ENCODE assay signal across 15 cellular contexts in the genomic region with DNA sequence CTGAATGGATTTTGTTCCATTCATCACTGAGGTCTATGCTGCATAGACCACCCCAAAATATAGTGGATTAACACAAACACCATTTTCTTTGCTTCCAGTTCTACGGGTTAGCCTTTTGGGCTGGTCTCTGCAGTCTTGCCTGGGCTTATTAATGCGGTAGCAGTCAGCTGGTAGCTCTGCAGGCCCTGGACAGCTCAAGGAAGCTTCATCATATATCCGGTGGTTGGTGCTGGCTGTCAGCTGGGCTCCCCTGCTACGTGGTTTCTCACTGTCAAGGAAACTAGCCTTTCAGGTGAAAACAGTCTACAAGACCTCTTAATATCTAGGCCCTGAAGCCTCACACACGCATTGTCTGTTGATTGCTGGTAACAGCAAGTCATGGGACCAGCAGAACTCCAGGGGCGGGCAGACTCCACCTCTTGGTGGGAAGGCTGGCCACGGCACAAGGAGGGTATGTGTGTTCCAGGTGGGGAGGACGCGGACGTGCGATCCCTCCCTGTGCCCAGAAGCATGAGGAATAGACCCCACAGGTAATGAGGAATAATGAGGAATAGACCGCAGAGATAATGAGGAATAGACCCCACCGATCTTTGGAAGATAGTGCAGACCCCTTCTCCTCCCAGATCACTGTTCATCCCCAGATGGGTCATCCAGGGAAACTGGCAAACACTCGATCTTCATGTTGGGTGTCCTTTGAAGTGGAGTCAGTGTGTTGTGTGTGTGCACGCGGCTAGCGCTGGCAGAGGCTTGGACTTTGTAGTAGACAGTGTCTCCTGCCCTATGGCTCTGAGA.
"Had no signal": no experiment of that assay in that cellular context is flagged by ENCODE, and none has a peak within 500 bp of the region (broad histone marks: within the 10 kb centered on the region; RNA-seq: fewer than 3 reads in every experiment).

No MANE protein-coding gene starts in this region.

- H3K27me3 Mint-ChIP-seq: activated naive CD8-positive, alpha-beta T cell treated with anti-CD3 and anti-CD28 coated beads for 36 hours had no signal

- H3K36me3 Mint-ChIP-seq: activated naive CD8-positive, alpha-beta T cell treated with anti-CD3 and anti-CD28 coated beads for 36 hours; natural killer cell; T-cell had no signal

- H3K4me3 ChIP-seq: gastrocnemius medialis, hepatocyte, prostate gland, stomach, testis had no signal

- H3K36me3 ChIP-seq: gastrocnemius medialis, prostate gland had no signal

- H3K9me3 ChIP-seq: gastrocnemius medialis, prostate gland, stomach, testis had no signal

- H3K4me1 ChIP-seq: prostate gland had no signal

- H3K4me1 Mint-ChIP-seq: activated naive CD8-positive, alpha-beta T cell treated with anti-CD3 and anti-CD28 coated beads for 36 hours; natural killer cell; T-cell had no signal

- H3K9me3 Mint-ChIP-seq: activated naive CD8-positive, alpha-beta T cell treated with anti-CD3 and anti-CD28 coated beads for 36 hours; activated T-helper 1 cell treated with anti-CD3 and anti-CD28 coated beads, Interleukin-12 subunit alpha, Interleukin-12 subunit beta, Interleukin-2, Interleukin-4 antibody, amounts not matched to agents 30 ng/mL and 10 ng/mL and 1 ng/mL, durations not matched to agents 14 hours and 24 hours and 36 hours; natural killer cell; T-cell had no signal

- H3K27ac ChIP-seq: hepatocyte, prostate gland, stomach, testis had no signal

- H3K27ac Mint-ChIP-seq: activated naive CD8-positive, alpha-beta T cell treated with anti-CD3 and anti-CD28 coated beads for 36 hours; activated T-helper 1 cell treated with anti-CD3 and anti-CD28 coated beads, Interleukin-12 subunit alpha, Interleukin-12 subunit beta, Interleukin-2, Interleukin-4 antibody, amounts not matched to agents 30 ng/mL and 10 ng/mL and 1 ng/mL, durations not matched to agents 14 hours and 24 hours and 36 hours; natural killer cell; T-cell had no signal

- ATAC-seq: gastrocnemius medialis, natural killer cell, T-cell had no signal

- H3K27me3 ChIP-seq: gastrocnemius medialis, hepatocyte, stomach, testis had no signal

- H3K4me3 Mint-ChIP-seq: activated naive CD8-positive, alpha-beta T cell treated with anti-CD3 and anti-CD28 coated beads for 36 hours; activated T-helper 1 cell treated with anti-CD3 and anti-CD28 coated beads, Interleukin-12 subunit alpha, Interleukin-12 subunit beta, Interleukin-2, Interleukin-4 antibody, amounts not matched to agents 30 ng/mL and 10 ng/mL and 1 ng/mL, durations not matched to agents 14 hours and 24 hours and 36 hours; natural killer cell; T-cell had no signal

- DNase-seq: activated CD4-positive, CD25-positive, alpha-beta regulatory T cell treated with anti-CD3 and anti-CD28 coated beads, Interleukin-2, amount 50 U/mL, for 72 hours; activated naive CD8-positive, alpha-beta T cell treated with anti-CD3 and anti-CD28 coated beads for 36 hours; erythroblast; gastrocnemius medialis; islet precursor cell; mesendoderm; natural killer cell; occipital lobe; stomach; T-cell; T-helper 9 cell; testis had no signal
